In the genomic region with DNA sequence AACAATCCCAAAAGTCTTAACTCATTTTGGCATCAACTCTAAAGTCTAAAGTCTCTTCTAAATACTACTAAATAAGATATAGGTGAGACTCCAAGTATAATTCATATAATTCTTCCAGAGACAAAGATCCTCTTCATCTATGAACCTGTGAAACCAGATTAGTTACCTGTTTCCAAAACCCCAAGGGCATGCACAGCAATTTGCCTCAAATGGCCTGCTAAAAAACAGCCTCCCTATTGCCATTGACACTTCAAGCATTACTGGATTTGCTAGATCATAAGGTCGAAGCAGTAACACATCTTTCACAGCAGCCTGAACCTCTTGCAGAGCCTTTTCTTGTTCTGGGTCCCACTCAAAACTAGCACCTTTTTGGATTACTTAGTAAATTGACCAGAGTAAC, we compare ENCODE assay signal across 7 cellular contexts. TPM values are rescaled to one million over a fixed set of nuclear protein-coding genes. Genes with fewer than 3 reads are reported as not detected.
"Had no signal": no experiment of that assay in that cellular context is flagged by ENCODE, and none has a peak within 500 bp of the region (broad histone marks: within the 10 kb centered on the region; RNA-seq: fewer than 3 reads in every experiment).

No MANE protein-coding gene starts in this region.

- DNase-seq: GM23248, H7, HCEC 1CT, IMR-90, KG1 had no signal

- H3K4me3 ChIP-seq: GM23248, K562 had no signal

- H2AFZ ChIP-seq: GM23248 had no signal

- ATAC-seq: K562 had no signal

- H3K27ac ChIP-seq: GM23248 had no signal

RNA-seq across cellular contexts. Expression of a gene that starts 20.3 kb away (rescaled TPM):
- total RNA-seq: GM23248, HT-29, IMR-90 had no signal
- polyA plus RNA-seq: GM23248, IMR-90 had no signal
